Comparison of ENCODE assay signal across 9 cellular contexts in genomic region chr22:18057568-18058209, GRCh38. TPM values are rescaled to one million over a fixed set of nuclear protein-coding genes. Genes with fewer than 3 reads are reported as not detected.
DNase-seq lines count a peak whose midpoint lies in the region; ATAC-seq and TF ChIP-seq lines count a peak whose summit lies in the region.
"Had no signal": no experiment of that assay in that cellular context is flagged by ENCODE, and none has a peak within 500 bp of the region (broad histone marks: within the 10 kb centered on the region; RNA-seq: fewer than 3 reads in every experiment).

No MANE protein-coding gene starts in this region.

- no peaks in the 10 kb centered on the region for H3K36me3 ChIP-seq in adrenal gland (replicated peaks in 1 of 2)
- H3K36me3 ChIP-seq: BLaER1 treated with 17β-estradiol and CSF1 and Interleukin-3, amounts not matched to agents 10 nM and 100 nM had no signal

- 42 to 50% (median 46%) methylated on average over 4 of the region's 4 CpGs for WGBS in adrenal gland, 4 donors

- peak; percentile 57 for ATAC-seq in HG03442 (IDR thresholded peaks at IDR 0.05; ENCODE audit: unreplicated experiment)

- TF ChIP-seq CTCF in adrenal gland (IDR thresholded peaks at IDR 0.05) = no peak

- no peaks in the 10 kb centered on the region for H3K9me3 ChIP-seq in adrenal gland (replicated peaks in 1 of 3)

- peaks cover 26 to 27% of the 10 kb centered on the region in 2 donors for H3K4me1 ChIP-seq in adrenal gland (replicated peaks in 1 of 2)

- no peak overlapping the region for H3K4me3 ChIP-seq in adrenal gland
- H3K4me3 ChIP-seq: BLaER1 treated with 17β-estradiol and CSF1 and Interleukin-3, amounts not matched to agents 10 nM and 100 nM had no signal

- no peaks in the 10 kb centered on the region for H3K27me3 ChIP-seq in adrenal gland
- H3K27me3 ChIP-seq: BLaER1 treated with 17β-estradiol and CSF1 and Interleukin-3, amounts not matched to agents 10 nM and 100 nM had no signal

- DNase-seq in NK-92 treated with Interleukin-12 subunit alpha and Interleukin-12 subunit beta, amount 100 ng/mL, for 24 hours (lab: John Stamatoyannopoulos, UW) = peak; percentile 9
- DNase-seq in NK-92 (lab: John Stamatoyannopoulos, UW; ENCODE audit: unreplicated experiment) (no peak), adrenal gland (peak; percentile 90 to 98 (median 95)), hepatic stellate cell (ENCODE audit: low spot score) (peak; percentile 81), superior temporal gyrus (ENCODE audit: extremely low spot score) (peak; percentile 91), NCI-H2081 (lab: John Stamatoyannopoulos, UW) (no peak)
- no peak for DNase-seq in activated CD8-positive, alpha-beta memory T cell treated with anti-CD3 and anti-CD28 coated beads, Interleukin-2, amount 50 U/mL, for 4 hours

- peak overlapping the region; percentile 74 to 92 (median 81) for H3K27ac ChIP-seq in adrenal gland
- H3K27ac ChIP-seq: BLaER1 treated with 17β-estradiol and CSF1 and Interleukin-3, amounts not matched to agents 10 nM and 100 nM had no signal

- intact Hi-C loops in adrenal gland (cut with DNase I) = no loop called here

- TF ChIP-seq POLR2A in adrenal gland (IDR thresholded peaks at IDR 0.05) = peak in 1 of 2 donors; percentile 77

RNA-seq across cellular contexts. Expression of gene PEX26, which starts 20.1 kb away (rescaled TPM):
- 10 to 100 TPM; 16.7 to 57.8 (median 41.0) TPM for total RNA-seq in adrenal gland
- polyA plus RNA-seq in adrenal gland = 10 to 100 TPM in 2 of 3 donors, 1 to 10 TPM in 1; 8.4 to 23.9 (median 15.8) TPM

RNA-seq across cellular contexts. Expression of gene MICAL3, which starts 33.3 kb away (rescaled TPM):
- 10 to 100 TPM; 26.4 to 82.6 (median 43.8) TPM for total RNA-seq in adrenal gland
- polyA plus RNA-seq in adrenal gland = 10 to 100 TPM; 10.9 to 36.0 (median 17.1) TPM

RNA-seq across cellular contexts. Expression of gene TUBA8, which starts 52.9 kb away (rescaled TPM):
- 1 to 10 TPM in 7 of 8 donors, under 1 TPM in 1; 0.65 to 2.4 (median 1.3) TPM for total RNA-seq in adrenal gland
- 1 to 10 TPM; 1.7 to 4.3 (median 3.2) TPM for polyA plus RNA-seq in adrenal gland

Comparison
In these comparisons a context has a peak if more than half of its experiments do, and no peak if none do; other contexts are left out.
1. DNase-seq: peak in NK-92 treated with Interleukin-12 subunit alpha and Interleukin-12 subunit beta, amount 100 ng/mL, for 24 hours (single experiment), adrenal gland (7 of 7), hepatic stellate cell (single experiment) and superior temporal gyrus (single experiment); none in NK-92 (single experiment), NCI-H2081 (0 of 2) and activated CD8-positive, alpha-beta memory T cell treated with anti-CD3 and anti-CD28 coated beads, Interleukin-2, amount 50 U/mL, for 4 hours (single experiment).